In the genomic region with DNA sequence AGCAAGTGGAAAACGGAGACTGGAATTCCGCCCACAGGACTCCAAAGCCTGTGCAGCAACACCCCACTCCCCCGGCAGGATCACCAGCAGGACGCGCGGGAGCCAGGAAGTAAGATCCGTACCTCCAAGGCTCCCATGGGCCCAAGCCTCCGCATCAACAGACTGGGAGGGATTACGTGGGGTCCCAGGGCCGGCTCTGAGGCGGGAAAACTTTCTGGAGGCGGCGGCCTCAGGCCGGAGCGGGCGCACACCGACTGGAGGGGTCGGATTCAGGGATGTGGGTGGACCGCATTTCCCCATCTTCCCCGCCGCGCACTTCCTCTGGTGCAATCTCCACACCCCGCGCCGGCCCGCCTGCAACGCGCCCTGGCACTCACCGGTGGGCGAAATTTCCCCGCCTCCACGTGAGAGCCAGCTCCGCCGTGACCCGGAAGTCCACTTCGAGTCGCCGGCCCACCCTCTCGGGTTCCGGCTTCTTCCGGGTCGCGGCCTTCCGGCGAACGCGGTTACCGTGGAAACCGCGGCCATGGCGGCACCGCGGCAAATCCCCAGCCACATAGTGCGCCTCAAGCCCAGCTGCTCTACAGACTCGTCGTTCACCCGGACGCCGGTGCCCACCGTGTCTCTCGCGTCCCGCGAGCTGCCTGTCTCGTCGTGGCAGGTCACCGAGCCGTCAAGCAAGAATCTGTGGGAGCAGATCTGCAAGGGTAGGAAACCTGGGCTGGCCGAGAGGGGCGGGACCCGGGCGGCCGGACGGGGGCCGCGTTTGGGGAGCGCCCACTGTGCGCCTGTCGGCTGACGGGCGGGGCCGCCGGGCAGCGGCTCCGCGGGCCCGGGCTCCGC, we compare ENCODE assay signal across 8 cellular contexts. TPM values are rescaled to one million over a fixed set of nuclear protein-coding genes. Genes with fewer than 3 reads are reported as not detected.
DNase-seq lines count a peak whose midpoint lies in the region; FAIRE-seq lines count a peak whose summit lies in the region.

A gene with protein sequence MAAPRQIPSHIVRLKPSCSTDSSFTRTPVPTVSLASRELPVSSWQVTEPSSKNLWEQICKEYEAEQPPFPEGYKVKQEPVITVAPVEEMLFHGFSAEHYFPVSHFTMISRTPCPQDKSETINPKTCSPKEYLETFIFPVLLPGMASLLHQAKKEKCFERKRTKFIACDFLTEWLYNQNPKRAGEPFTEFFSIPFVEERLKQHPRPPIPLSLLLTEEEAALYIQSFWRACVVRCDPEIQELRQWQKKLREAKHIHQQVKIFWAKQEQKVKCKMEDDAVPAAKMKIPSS (plus strand): TSS at position 491 of the 843 bp plus-strand sequence. CDS start 36 bp downstream, at position 527.
A gene with protein sequence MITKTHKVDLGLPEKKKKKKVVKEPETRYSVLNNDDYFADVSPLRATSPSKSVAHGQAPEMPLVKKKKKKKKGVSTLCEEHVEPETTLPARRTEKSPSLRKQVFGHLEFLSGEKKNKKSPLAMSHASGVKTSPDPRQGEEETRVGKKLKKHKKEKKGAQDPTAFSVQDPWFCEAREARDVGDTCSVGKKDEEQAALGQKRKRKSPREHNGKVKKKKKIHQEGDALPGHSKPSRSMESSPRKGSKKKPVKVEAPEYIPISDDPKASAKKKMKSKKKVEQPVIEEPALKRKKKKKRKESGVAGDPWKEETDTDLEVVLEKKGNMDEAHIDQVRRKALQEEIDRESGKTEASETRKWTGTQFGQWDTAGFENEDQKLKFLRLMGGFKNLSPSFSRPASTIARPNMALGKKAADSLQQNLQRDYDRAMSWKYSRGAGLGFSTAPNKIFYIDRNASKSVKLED (minus strand): TSS at position 447 of the 843 bp plus-strand sequence. CDS start 3,192 bp downstream, outside the sequence.

- peak within 1 kb of the TSS; percentile 86 for H2AFZ ChIP-seq in neuron (ENCODE audit: low read depth, low read length)

- no peak for FAIRE-seq in frontal cortex (lab: Jason Lieb, UNC)

- H3K4me1 ChIP-seq in neuron (ENCODE audit: insufficient read depth, low read length), result peaks cover 8% of the 10 kb centered on the region

- H3K36me3 ChIP-seq in neuron (ENCODE audit: insufficient read depth, low read length), result peaks cover 20% of the 10 kb centered on the region

- peak; percentile 79 for DNase-seq in GDM1 (lab: John Stamatoyannopoulos, UW)
- peak; percentile 59 for DNase-seq in GOT3 (lab: John Stamatoyannopoulos, UW)
- DNase-seq in LHCN-M2 (ENCODE audit: low read depth), result peak; percentile 82
- DNase-seq in SHP77 treated with DMSO at 0.1 percent for 48 hours (lab: John Stamatoyannopoulos, UW), result peak; percentile 13
- peak; percentile 93 for DNase-seq in activated naive CD4-positive, alpha-beta T cell treated with Interleukin-2 at 50 U/mL for 16 hours
- peak; percentile 96 to 98 for DNase-seq in frontal cortex (ENCODE audit: low spot score in 2 of 2)
- peak; percentile 75 for DNase-seq in stromal cell of bone marrow (ENCODE audit: low read depth)

- H3K9me3 ChIP-seq in neuron (ENCODE audit: low read length), result no peaks in the 10 kb centered on the region

- peak within 1 kb of the TSS; percentile 67 for H3K4me3 ChIP-seq in neuron (ENCODE audit: low read length)

- no peaks in the 10 kb centered on the region for H3K27me3 ChIP-seq in neuron (ENCODE audit: insufficient read depth, low read length)

RNA-seq across cellular contexts. Expression of the first gene that starts in this region (rescaled TPM):
- total RNA-seq in LHCN-M2 (2014; rRNA removed), result 10.6 and 11.7 TPM in 2 replicates
- polyA plus RNA-seq in LHCN-M2 (2012), result 4.5 TPM
- 10.2 TPM for total RNA-seq in frontal cortex

RNA-seq across cellular contexts. Expression of the second gene that starts in this region (rescaled TPM):
- total RNA-seq in LHCN-M2 (2014; rRNA removed) (12.6 and 16.6 TPM in 2 replicates), frontal cortex (20.0 TPM)
- polyA plus RNA-seq in LHCN-M2 (2012), result 20.0 TPM

Comparison
In these comparisons a context has a peak if more than half of its experiments do, and no peak if none do; other contexts are left out.
1. Peak in every context shown above with its lines: DNase-seq and H3K4me3 ChIP-seq.
2. DNase-seq: peak in every context shown above with its lines; median percentile 97 in frontal cortex; 93 in activated naive CD4-positive, alpha-beta T cell treated with Interleukin-2 at 50 U/mL for 16 hours; 82 in LHCN-M2; 79 in GDM1; 75 in stromal cell of bone marrow; 59 in GOT3; 13 in SHP77 treated with DMSO at 0.1 percent for 48 hours.